In the genomic region with DNA sequence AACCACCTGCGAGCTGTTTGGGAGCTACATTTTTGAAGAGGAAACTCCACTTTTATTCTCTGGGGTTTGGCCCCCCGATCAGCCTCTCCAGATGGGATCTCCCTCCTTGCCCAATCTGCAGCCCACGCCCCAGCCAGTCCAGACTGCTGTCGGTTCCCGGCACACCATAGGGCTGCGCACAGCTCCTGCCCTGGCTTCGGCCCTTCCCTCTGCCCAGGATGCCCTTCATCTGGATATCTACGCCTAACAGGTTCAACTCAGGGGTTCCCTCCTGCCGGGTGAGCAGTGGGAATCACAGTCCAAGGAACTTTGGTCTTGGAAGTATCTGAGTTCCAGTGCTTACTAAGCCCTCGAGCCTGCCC, we compare ENCODE assay signal across 22 cellular contexts.
DNase-seq lines count a peak whose midpoint lies in the region; ATAC-seq and TF ChIP-seq lines count a peak whose summit lies in the region.
"Had no signal": no experiment of that assay in that cellular context is flagged by ENCODE, and none has a peak within 500 bp of the region (broad histone marks: within the 10 kb centered on the region; RNA-seq: fewer than 3 reads in every experiment).

No MANE protein-coding gene starts in this region.

- H3K4me1 Mint-ChIP-seq in brain, result peaks cover 85% of the 10 kb centered on the region
- H3K4me1 Mint-ChIP-seq: CD4-positive, alpha-beta memory T cell had no signal

- H3K4me1 ChIP-seq in HEK293 (ENCODE audit: control insufficient read depth, insufficient read depth, low read length), result no peaks in the 10 kb centered on the region
- H3K4me1 ChIP-seq in iPS-20b (ENCODE audit: insufficient read depth, low read length), result peaks cover 28% of the 10 kb centered on the region
- peaks cover 36% of the 10 kb centered on the region for H3K4me1 ChIP-seq in suprapubic skin

- H3K36me3 Mint-ChIP-seq in brain, result no peaks in the 10 kb centered on the region
- H3K36me3 Mint-ChIP-seq: CD4-positive, alpha-beta memory T cell had no signal

- H3K27me3 ChIP-seq in iPS-20b (ENCODE audit: insufficient read depth, low read length), result peaks cover 29% of the 10 kb centered on the region
- H3K27me3 ChIP-seq in suprapubic skin, result no peaks in the 10 kb centered on the region

- CTCF ChIA-PET in HEK293 (lab: Yijun Ruan, JAX), result interaction anchor here (0.9 kb wide), 1 partner anchor 313 kb away, joined by 3 read pairs; no protein-coding TSS in a partner anchor

- POLR2A ChIA-PET in HEK293 (lab: Yijun Ruan, JAX), result no interaction called here

- TF ChIP-seq EP300 in suprapubic skin (IDR thresholded peaks at IDR 0.05), result no peak

- peaks cover 0 to 2% (median 0%) of the 10 kb centered on the region in 5 experiments for H3K9me3 Mint-ChIP-seq in brain
- H3K9me3 Mint-ChIP-seq: activated naive CD4-positive, alpha-beta T cell treated with anti-CD3 and anti-CD28 coated beads for 36 hours; activated T-cell treated with anti-CD3 and anti-CD28 coated beads, Interleukin-2, amount 50 U/mL, for 4 hours had no signal

- no peak overlapping the region for H3K4me3 ChIP-seq in HEK293 (ENCODE audit: low read depth, low read length)
- H3K4me3 ChIP-seq in iPS-20b (ENCODE audit: low read length), result peak overlapping the region; percentile 43; the same call in 1 of the 2 replicates
- no peak overlapping the region for H3K4me3 ChIP-seq in suprapubic skin
- H3K4me3 ChIP-seq: left lung, mucosa of descending colon had no signal

- no peak for DNase-seq in suprapubic skin (ENCODE audit: low spot score in 2 of 2)
- no peak for DNase-seq in NCI-H2171 (lab: John Stamatoyannopoulos, UW)
- DNase-seq in omental fat pad (ENCODE audit: low spot score), result no peak
- DNase-seq in C1 segment of cervical spinal cord (lab: John Stamatoyannopoulos, UW), result no peak
- DNase-seq: activated naive CD4-positive, alpha-beta T cell treated with anti-CD3 and anti-CD28 coated beads for 36 hours; activated T-cell treated with anti-CD3 and anti-CD28 coated beads, Interleukin-2, amount 50 U/mL, for 4 hours; anterior cingulate cortex; CD4-positive, alpha-beta memory T cell; DMS53; effector memory CD4-positive, alpha-beta T cell; left lung; mucosa of descending colon; NCI-H2081 treated with DMSO at 0.1 percent for 48 hours; NCI-H510A; RPMI8226; stimulated activated CD4-positive, alpha-beta T cell treated with anti-CD3 and anti-CD28 coated beads, Interleukin-15, amount 100 ng/mL, for 24 hours; T-helper 9 cell had no signal

- TF ChIP-seq CTCF in HEK293 (tag by site-specific recombination; IDR thresholded peaks at IDR 0.05) (no peak), brain (conservative IDR thresholded peaks at IDR 0.05) (no peak), suprapubic skin (IDR thresholded peaks at IDR 0.05) (no peak), omental fat pad (IDR thresholded peaks at IDR 0.05) (no peak)

- peak overlapping the region; percentile 59 to 98 (median 93) for H3K27ac Mint-ChIP-seq in brain
- H3K27ac Mint-ChIP-seq: activated naive CD4-positive, alpha-beta T cell treated with anti-CD3 and anti-CD28 coated beads for 36 hours; CD4-positive, alpha-beta memory T cell had no signal

- peak overlapping the region in 2 of 5 experiments; percentile 56 to 74 for H3K4me3 Mint-ChIP-seq in brain
- H3K4me3 Mint-ChIP-seq: activated naive CD4-positive, alpha-beta T cell treated with anti-CD3 and anti-CD28 coated beads for 36 hours; activated T-cell treated with anti-CD3 and anti-CD28 coated beads, Interleukin-2, amount 50 U/mL, for 4 hours; CD4-positive, alpha-beta memory T cell had no signal

- TF ChIP-seq POLR2A in suprapubic skin (IDR thresholded peaks at IDR 0.05), result no peak

- peaks cover 6% of the 10 kb centered on the region for H3K27me3 Mint-ChIP-seq in brain

- no peak overlapping the region for H3K9ac ChIP-seq in iPS-20b (ENCODE audit: low read depth, low read length)

- 71% methylated on average over 10 of the region's 10 CpGs for WGBS in suprapubic skin

- no peaks in the 10 kb centered on the region for H3K36me3 ChIP-seq in HEK293 (ENCODE audit: control insufficient read depth in 2 of 2, insufficient read depth in 1 of 2, low read length in 2 of 2)
- H3K36me3 ChIP-seq in iPS-20b (ENCODE audit: insufficient read depth, low read depth, low read length), result no peaks in the 10 kb centered on the region
- H3K36me3 ChIP-seq in suprapubic skin, result no peaks in the 10 kb centered on the region
- H3K36me3 ChIP-seq: left lung, neutrophil had no signal

- ATAC-seq in omental fat pad (ENCODE audit: low FRiP score), result no peak
- ATAC-seq: activated T-cell treated with anti-CD3 and anti-CD28 coated beads, Interleukin-2, amount 50 U/mL, for 4 hours; mucosa of descending colon; SK-N-SH treated with all-trans-retinoic acid at 6 μM for 48 hours had no signal

- H3K27ac ChIP-seq in HEK293 (ENCODE audit: extremely low read depth, low read depth, low read length) (no peak overlapping the region; the same call in 1 of the 2 replicates), iPS-20b (ENCODE audit: low read length) (no peak overlapping the region), suprapubic skin (peak overlapping the region; percentile 70)
- H3K27ac ChIP-seq: neutrophil had no signal

- H3K9me3 ChIP-seq in HEK293 (ENCODE audit: control insufficient read depth, insufficient read depth, low read depth, low read length), result no peaks in the 10 kb centered on the region
- H3K9me3 ChIP-seq in iPS-20b (ENCODE audit: insufficient read depth, low read depth, low read length), result no peaks in the 10 kb centered on the region
- H3K9me3 ChIP-seq in suprapubic skin, result no peaks in the 10 kb centered on the region
- H3K9me3 ChIP-seq: left lung, mucosa of descending colon, neutrophil had no signal

TF ChIP-seq in HEK293, 187 proteins besides CTCF, POLR2A, EP300 and RAD21:
- TF ChIP-seq ZIC2 (tag by site-specific recombination; IDR thresholded peaks at IDR 0.05) (peak; percentile 21; the same call in 1 of the 2 replicates), ZNF529 (tag by site-specific recombination; IDR thresholded peaks at IDR 0.05; ENCODE audit: insufficient replicate concordance) (no peak), ZNF626 (tag by site-specific recombination; IDR thresholded peaks at IDR 0.05) (no peak)
- TF ChIP-seq, protein P1, sequence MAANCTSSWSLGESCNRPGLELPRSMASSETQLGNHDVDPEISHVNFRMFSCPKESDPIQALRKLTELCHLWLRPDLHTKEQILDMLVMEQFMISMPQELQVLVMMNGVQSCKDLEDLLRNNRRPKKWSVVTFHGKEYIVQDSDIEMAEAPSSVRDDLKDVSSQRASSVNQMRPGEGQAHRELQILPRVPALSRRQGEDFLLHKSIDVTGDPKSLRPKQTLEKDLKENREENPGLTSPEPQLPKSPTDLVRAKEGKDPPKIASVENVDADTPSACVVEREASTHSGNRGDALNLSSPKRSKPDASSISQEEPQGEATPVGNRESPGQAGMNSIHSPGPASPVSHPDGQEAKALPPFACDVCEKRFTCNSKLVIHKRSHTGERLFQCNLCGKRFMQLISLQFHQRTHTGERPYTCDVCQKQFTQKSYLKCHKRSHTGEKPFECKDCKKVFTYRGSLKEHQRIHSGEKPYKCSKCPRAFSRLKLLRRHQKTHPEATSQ (tag by site-specific recombination; IDR thresholded peaks at IDR 0.05), result no peak
TF ChIP-seq in HEK293: peak in this region for 1.
